In genomic region chr3:195582947-195583346, GRCh38 we compare ENCODE assay signal across 14 cellular contexts. TPM values are rescaled to one million over a fixed set of nuclear protein-coding genes. Genes with fewer than 3 reads are reported as not detected.
DNase-seq lines count a peak whose midpoint lies in the region; ATAC-seq and TF ChIP-seq lines count a peak whose summit lies in the region.
"Had no signal": no experiment of that assay in that cellular context is flagged by ENCODE, and none has a peak within 500 bp of the region (broad histone marks: within the 10 kb centered on the region; RNA-seq: fewer than 3 reads in every experiment).

No MANE protein-coding gene starts in this region.

- TF ChIP-seq CTCF in dorsolateral prefrontal cortex (IDR thresholded peaks at IDR 0.05 in 54 of 56, conservative IDR thresholded peaks at IDR 0.05 in 2 of 56; ENCODE audit: low read depth in 1 of 56, partially characterized antibody in 56 of 56) (peak in 33 of 56 donors; percentile 8 to 61 (median 35)), lower lobe of right lung (IDR thresholded peaks at IDR 0.05) (no peak), uterus (IDR thresholded peaks at IDR 0.05) (no peak)

- peaks cover 19% of the 10 kb centered on the region for H3K4me1 ChIP-seq in lower lobe of right lung
- H3K4me1 ChIP-seq in uterus = no peaks in the 10 kb centered on the region

- ATAC-seq in Right ventricle myocardium inferior (peak; percentile 27), lower lobe of right lung (peak in 1 of 2 donors; percentile 40), GM21423 (IDR thresholded peaks at IDR 0.05; ENCODE audit: unreplicated experiment) (no peak)
- ATAC-seq: Panc1 had no signal

- H3K36me3 ChIP-seq in lower lobe of right lung (no peaks in the 10 kb centered on the region), uterus (no peaks in the 10 kb centered on the region)

- TF ChIP-seq POLR2A in uterus (IDR thresholded peaks at IDR 0.05) = no peak

- DNase-seq in Right ventricle myocardium inferior (ENCODE audit: missing footprints) (no peak), cardiac septum (ENCODE audit: low spot score) (no peak), dorsolateral prefrontal cortex (peak in 2 of 10 donors; percentile 25 to 49), lower lobe of right lung (no peak), uterus (no peak), activated gamma-delta T cell (lab: John Stamatoyannopoulos, UW) (no peak), ureter (ENCODE audit: low spot score) (no peak)
- DNase-seq: activated naive CD4-positive, alpha-beta T cell treated with anti-CD3 and anti-CD28 coated beads, Interleukin-2, amount 50 U/mL, for 16 hours; left cardiac atrium; NCI-H226; T-helper 9 cell had no signal

- H3K27ac ChIP-seq in dorsolateral prefrontal cortex (peak overlapping the region; percentile 7 to 98 (median 90)), lower lobe of right lung (no peak overlapping the region), uterus (peak overlapping the region; percentile 19 to 51)

- H3K9me3 ChIP-seq in lower lobe of right lung (no peaks in the 10 kb centered on the region), uterus (no peaks in the 10 kb centered on the region)

- H3K27me3 ChIP-seq in dorsolateral prefrontal cortex = no peaks in the 10 kb centered on the region
- H3K27me3 ChIP-seq in lower lobe of right lung (ENCODE audit: low read depth) = no peaks in the 10 kb centered on the region
- no peaks in the 10 kb centered on the region for H3K27me3 ChIP-seq in uterus

- H3K4me3 ChIP-seq in dorsolateral prefrontal cortex (peak overlapping the region; percentile 22 to 76 (median 57)), lower lobe of right lung (peak overlapping the region; percentile 30), uterus (peak overlapping the region in 1 of 2 donors; percentile 26)

- intact Hi-C loops in Right ventricle myocardium inferior (cut with DNase I) (no loop called here), cardiac septum (cut with DNase I) (no loop called here), dorsolateral prefrontal cortex (cut with DNase I) (no loop called here), lower lobe of right lung (cut with DNase I) (no loop called here), uterus (cut with DNase I; ENCODE audit: low total_unique reads) (no loop called here)

RNA-seq across cellular contexts. Expression of gene APOD, which starts 0.8 kb away (rescaled TPM):
- total RNA-seq in Right ventricle myocardium inferior (327 TPM), cardiac septum (692 TPM), dorsolateral prefrontal cortex (1,000 to 10,000 TPM in 1 of 120 experiments, 100 to 1,000 TPM in 119; 145 to 1,164 (median 402) TPM), lower lobe of right lung (91.6 TPM), uterus (100 to 1,000 TPM in 3 of 4 donors, 1 to 10 TPM in 1; 8.5 to 924 (median 281) TPM), ureter (60.0 TPM)
- total RNA-seq: activated CD8-positive, alpha-beta memory T cell treated with anti-CD3 and anti-CD28 coated beads for 36 hours had no signal

RNA-seq across cellular contexts. Expression of gene PPP1R2, which starts 39.8 kb away (rescaled TPM):
- 30.9 TPM for total RNA-seq in Right ventricle myocardium inferior
- total RNA-seq in cardiac septum = 53.6 TPM
- total RNA-seq in dorsolateral prefrontal cortex = 10 to 100 TPM; 25.2 to 68.8 (median 47.3) TPM
- 51.8 TPM for total RNA-seq in lower lobe of right lung
- 100 to 1,000 TPM in 2 of 4 donors, 10 to 100 TPM in 2; 48.2 to 248 (median 106) TPM for total RNA-seq in uterus
- 52.2 TPM for total RNA-seq in ureter

Comparison
In these comparisons a context has a peak if more than half of its experiments do, and no peak if none do; other contexts are left out.
1. CTCF ChIP-seq: peak in dorsolateral prefrontal cortex (33 of 56); none in lower lobe of right lung (single experiment) and uterus (0 of 4).